Comparison of ENCODE assay signal across 14 cellular contexts in genomic region chr6:19042452-19042851, GRCh38.
DNase-seq lines count a peak whose midpoint lies in the region; ATAC-seq and TF ChIP-seq lines count a peak whose summit lies in the region.
"Had no signal": no experiment of that assay in that cellular context is flagged by ENCODE, and none has a peak within 500 bp of the region (broad histone marks: within the 10 kb centered on the region; RNA-seq: fewer than 3 reads in every experiment).

No MANE protein-coding gene starts in this region.

- ATAC-seq in left lung (peak; percentile 57), HG03469 (IDR thresholded peaks at IDR 0.05; ENCODE audit: unreplicated experiment) (no peak)
- ATAC-seq: A549; CD8-positive, alpha-beta T cell; HCT116 had no signal

- DNase-seq in coronary artery (ENCODE audit: low spot score) = no peak
- DNase-seq in left lung = no peak
- no peak for DNase-seq in smooth muscle cell (lab: John Stamatoyannopoulos, UW; ENCODE audit: unreplicated experiment)
- no peak for DNase-seq in UCSD-AML1 (lab: John Stamatoyannopoulos, UW; ENCODE audit: unreplicated experiment)
- DNase-seq in NCI-H748 treated with DMSO at 0.1 percent for 48 hours (lab: John Stamatoyannopoulos, UW) = no peak
- DNase-seq: CD8-positive, alpha-beta T cell; COR-L47; DND-41; GDM1; GM23248 had no signal

- H3K4me3 ChIP-seq in coronary artery = no peak overlapping the region
- H3K4me3 ChIP-seq in left lung = no peak overlapping the region
- no peak overlapping the region for H3K4me3 ChIP-seq in smooth muscle cell
- H3K4me3 ChIP-seq: A549, GM23248 had no signal

- H3K27me3 ChIP-seq in left lung (no peaks in the 10 kb centered on the region), smooth muscle cell (ENCODE audit: low read depth) (no peaks in the 10 kb centered on the region)

- peak overlapping the region; percentile 10 for H2AFZ ChIP-seq in smooth muscle cell (ENCODE audit: low read depth)
- H2AFZ ChIP-seq: GM23248 had no signal

- WGBS in smooth muscle cell (ENCODE audit: low lambda C conversion rate) = 47% methylated on average over 4 of the region's 4 CpGs

- H3K79me2 ChIP-seq in smooth muscle cell (ENCODE audit: low read depth) = no peaks in the 10 kb centered on the region

- H3F3A ChIP-seq in smooth muscle cell (ENCODE audit: low read depth) = peaks cover 3% of the 10 kb centered on the region

- no peaks in the 10 kb centered on the region for H3K9me3 ChIP-seq in left lung
- no peaks in the 10 kb centered on the region for H3K9me3 ChIP-seq in smooth muscle cell (replicated peaks; ENCODE audit: low read depth)
- H3K9me3 ChIP-seq: A549 had no signal

- H3K9ac ChIP-seq in smooth muscle cell (ENCODE audit: low read depth) = no peak overlapping the region
- H3K9ac ChIP-seq: GM23248 had no signal

- no peaks in the 10 kb centered on the region for H4K20me1 ChIP-seq in smooth muscle cell (ENCODE audit: low read depth)

- intact Hi-C loops in left lung (cut with DNase I) = no loop called here

- peak overlapping the region; percentile 27 to 60 for H3K27ac ChIP-seq in coronary artery
- peak overlapping the region in 1 of 2 donors; percentile 42 for H3K27ac ChIP-seq in left lung
- no peak overlapping the region for H3K27ac ChIP-seq in smooth muscle cell (ENCODE audit: low read depth)
- H3K27ac ChIP-seq: A549, GM23248, HL-60 had no signal

- no peaks in the 10 kb centered on the region for H3K36me3 ChIP-seq in left lung
- no peaks in the 10 kb centered on the region for H3K36me3 ChIP-seq in smooth muscle cell (ENCODE audit: low read depth)

- TF ChIP-seq CTCF in coronary artery (IDR thresholded peaks at IDR 0.05) (no peak), left lung (IDR thresholded peaks at IDR 0.05) (no peak), smooth muscle cell (IDR thresholded peaks at IDR 0.05; ENCODE audit: borderline replicate concordance, insufficient read depth, poor library complexity, severe bottlenecking) (no peak)

- peaks cover 0 to 4% of the 10 kb centered on the region in 2 donors for H3K4me1 ChIP-seq in left lung
- no peaks in the 10 kb centered on the region for H3K4me1 ChIP-seq in smooth muscle cell (ENCODE audit: low read depth)
- H3K4me1 ChIP-seq: A549 had no signal

- no peak overlapping the region for H3K4me2 ChIP-seq in smooth muscle cell
- H3K4me2 ChIP-seq: A549 had no signal
